In genomic region chr13:75353786-75354193, GRCh38 we compare ENCODE assay signal across 16 cellular contexts.
A peak's percentile ranks its signal among the peaks of the same experiment; 100 is the strongest.
DNase-seq lines count a peak whose midpoint lies in the region; ATAC-seq, FAIRE-seq and TF ChIP-seq lines count a peak whose summit lies in the region.
"Had no signal": no experiment of that assay in that cellular context is flagged by ENCODE, and none has a peak within 500 bp of the region (broad histone marks: within the 10 kb centered on the region; RNA-seq: fewer than 3 reads in every experiment).

No MANE protein-coding gene starts in this region.

- 25% methylated on average over 6 of the region's 6 CpGs for WGBS in GM12878 (ENCODE audit: insufficient coverage, insufficient replicate concordance, low lambda C conversion rate, missing lambda C conversion rate)

- no peaks in the 10 kb centered on the region for H3K27me3 ChIP-seq in GM12878 (replicated peaks in 1 of 2; ENCODE audit: control insufficient read depth in 2 of 2, insufficient read depth in 2 of 2, low read length in 1 of 2)
- H3K27me3 ChIP-seq: pancreas had no signal

- no peaks in the 10 kb centered on the region for H4K20me1 ChIP-seq in GM12878 (ENCODE audit: control insufficient read depth, insufficient read depth)

- no peaks in the 10 kb centered on the region for H3K4me1 ChIP-seq in GM12878 (ENCODE audit: control insufficient read depth, insufficient read depth, low read length)
- H3K4me1 ChIP-seq: pancreas had no signal

- H2AFZ ChIP-seq in GM12878 (ENCODE audit: control insufficient read depth, low read depth, low read length): no peak overlapping the region
- H2AFZ ChIP-seq: PC-9 had no signal

- H3K4me3 ChIP-seq in AG10803 (ENCODE audit: low read length): no peak overlapping the region
- no peak overlapping the region for H3K4me3 ChIP-seq in GM12878
- H3K4me3 ChIP-seq: pancreas, PC-9 had no signal

- no peaks in the 10 kb centered on the region; the same call in 1 of the 3 replicates for H3K9me3 ChIP-seq in GM12878 (replicated peaks; ENCODE audit: control insufficient read depth, insufficient read depth, low read length)
- H3K9me3 ChIP-seq: pancreas had no signal

- POLR2A ChIA-PET in GM12878 (lab: Charles Lee): no interaction called here
- POLR2A ChIA-PET in GM10248 (lab: Yijun Ruan, JAX): no interaction called here

- TF ChIP-seq RAD21 in GM12878 (IDR thresholded peaks at IDR 0.05; ENCODE audit: insufficient read depth, low read depth, low read length): no peak

- TF ChIP-seq CTCF in AG10803 (conservative IDR thresholded peaks at IDR 0.05; ENCODE audit: low read length): no peak
- no peak for TF ChIP-seq CTCF in GM12878 (IDR thresholded peaks at IDR 0.05 in 2 of 3, conservative IDR thresholded peaks at IDR 0.05 in 1 of 3; ENCODE audit: control insufficient read depth in 2 of 3, extremely low read depth in 1 of 3, insufficient read depth in 1 of 3, low read depth in 3 of 3, low read length in 3 of 3)
- TF ChIP-seq CTCF in GM10248 (IDR thresholded peaks at IDR 0.05; ENCODE audit: control extremely low read depth, extremely low read depth, low read depth, missing control alignments): no peak

- BruUV-seq in GM12878 (replicated peaks; lab: Mats Ljungman, UMichigan): no TSS peak

- H3K36me3 ChIP-seq in GM12878 (ENCODE audit: control insufficient read depth in 2 of 2, insufficient read depth in 2 of 2, low read length in 1 of 2): peaks cover 0 to 2% of the 10 kb centered on the region in 2 experiments; a peak in 1 of 4 replicates
- H3K36me3 ChIP-seq: pancreas had no signal

- H3K4me2 ChIP-seq in GM12878 (ENCODE audit: control insufficient read depth, insufficient read depth): no peak overlapping the region
- H3K4me2 ChIP-seq: PC-9 had no signal

- RAD21 ChIA-PET in GM12878 (lab: Charles Lee; ENCODE audit: unreplicated experiment): interaction anchor here (2.6 kb wide), 1 partner anchor 13 kb away, joined by 6 read pairs; no protein-coding TSS in a partner anchor

- intact Hi-C loops in GM12878 (cut with micrococcal nuclease; ENCODE audit: unreplicated experiment): no loop called here
- intact Hi-C loops in posterior cingulate gyrus (cut with DNase I): no loop called here

- CTCF ChIA-PET in GM12878 (lab: Yijun Ruan, JAX): interaction anchor here (1.7 kb wide), 1 partner anchor 42 kb away, joined by 3 read pairs; no protein-coding TSS in a partner anchor
- CTCF ChIA-PET in GM10248 (lab: Yijun Ruan, JAX): no interaction called here

- ATAC-seq in GM19035 (IDR thresholded peaks at IDR 0.05; ENCODE audit: unreplicated experiment) (peak; percentile 59), HG02973 (IDR thresholded peaks at IDR 0.05; ENCODE audit: unreplicated experiment) (peak; percentile 55), GM12878 (peak; percentile 72)
- ATAC-seq: left lobe of liver, pancreas had no signal

- H3K9ac ChIP-seq in GM12878 (ENCODE audit: control insufficient read depth, insufficient read depth, low read length): no peak overlapping the region

- peak; percentile 77 for FAIRE-seq in GM12878 (lab: Jason Lieb, UNC)
- FAIRE-seq: pancreas, urothelium cell line had no signal

- H3K79me2 ChIP-seq in GM12878 (ENCODE audit: control insufficient read depth, insufficient read depth, low read length): no peaks in the 10 kb centered on the region

- SMC1A ChIA-PET in GM12878 (lab: Charles Lee; ENCODE audit: uncharacterized antibody, unreplicated experiment): interaction anchor here (0.9 to 1.2 kb wide), 2 partner anchors 12 to 27 kb away, joined by 3 to 4 read pairs; no protein-coding TSS in a partner anchor

- TF ChIP-seq EP300 in GM12878 (IDR thresholded peaks at IDR 0.05; ENCODE audit: borderline replicate concordance in 1 of 2, control insufficient read depth in 1 of 2, low read depth in 2 of 2, low read length in 2 of 2): no peak

- no peak overlapping the region for H3K27ac ChIP-seq in GM12878 (ENCODE audit: control insufficient read depth, insufficient read depth)
- H3K27ac ChIP-seq: pancreas, PC-9 had no signal

- in situ Hi-C loops in GM12878 (cut with MboI): no loop called here

- TF ChIP-seq POLR2A in GM12878 (IDR thresholded peaks at IDR 0.05; ENCODE audit: low read depth, low read length): no peak

- DNase-seq in AG10803 (ENCODE audit: low read depth) (peak; percentile 80), GM12878 (ENCODE audit: low read depth, low spot score) (no peak), SIG-M5 (lab: John Stamatoyannopoulos, UW) (no peak), GM10248 (ENCODE audit: extremely low spot score) (no peak), posterior cingulate gyrus (no peak), DMS114 treated with DMSO at 0.1 percent for 48 hours (lab: John Stamatoyannopoulos, UW; ENCODE audit: unreplicated experiment) (no peak)
- DNase-seq: cerebellar nuclear complex, foreskin fibroblast, NCI-H187, pancreas, PC-9, T1000 had no signal

TF ChIP-seq in GM12878, 131 proteins besides CTCF, POLR2A, EP300 and RAD21:
- TF ChIP-seq NR2F1 (conservative IDR thresholded peaks at IDR 0.05) (peak; percentile 82), DPF2 (IDR thresholded peaks at IDR 0.05) (0 out of 2 replicates have a peak, but pooled peaks have one; percentile 31), CBFB (IDR thresholded peaks at IDR 0.05; ENCODE audit: low read depth) (0 out of 2 replicates have a peak, but pooled peaks have one; percentile 60), ETV6 (conservative IDR thresholded peaks at IDR 0.05 in 1 of 2, IDR thresholded peaks at IDR 0.05 in 1 of 2; ENCODE audit: borderline replicate concordance in 1 of 2, low read depth in 1 of 2) (peak in 1 of 2 experiments; percentile 60; a peak in 2 of 4 replicates), KDM1A (IDR thresholded peaks at IDR 0.05; ENCODE audit: borderline replicate concordance) (no peak), HSF1 (IDR thresholded peaks at IDR 0.05; ENCODE audit: low read depth, low read length) (no peak), IKZF1 (conservative IDR thresholded peaks at IDR 0.05) (0 out of 2 replicates have a peak, but pooled peaks have one; percentile 22), POLR2AphosphoS5 (IDR thresholded peaks at IDR 0.05; ENCODE audit: low read length) (no peak), SRF (IDR thresholded peaks at IDR 0.05; ENCODE audit: low read depth in 2 of 2, low read length in 2 of 2) (0 out of 4 replicates have a peak, but pooled peaks of 1 of the 2 experiments have one; percentile 29), BHLHE40 (IDR thresholded peaks at IDR 0.05; ENCODE audit: borderline replicate concordance in 1 of 2, low read depth in 2 of 2, low read length in 1 of 2) (peak; percentile 46 to 77; a peak in 2 of 4 replicates), NFIC (IDR thresholded peaks at IDR 0.05; ENCODE audit: low read depth, low read length) (peak; percentile 50), CREM (IDR thresholded peaks at IDR 0.05; ENCODE audit: low read depth) (peak; percentile 31; the same call in 1 of the 2 replicates), RUNX3 (IDR thresholded peaks at IDR 0.05; ENCODE audit: low read length) (peak; percentile 88)
- TF ChIP-seq, protein P1, sequence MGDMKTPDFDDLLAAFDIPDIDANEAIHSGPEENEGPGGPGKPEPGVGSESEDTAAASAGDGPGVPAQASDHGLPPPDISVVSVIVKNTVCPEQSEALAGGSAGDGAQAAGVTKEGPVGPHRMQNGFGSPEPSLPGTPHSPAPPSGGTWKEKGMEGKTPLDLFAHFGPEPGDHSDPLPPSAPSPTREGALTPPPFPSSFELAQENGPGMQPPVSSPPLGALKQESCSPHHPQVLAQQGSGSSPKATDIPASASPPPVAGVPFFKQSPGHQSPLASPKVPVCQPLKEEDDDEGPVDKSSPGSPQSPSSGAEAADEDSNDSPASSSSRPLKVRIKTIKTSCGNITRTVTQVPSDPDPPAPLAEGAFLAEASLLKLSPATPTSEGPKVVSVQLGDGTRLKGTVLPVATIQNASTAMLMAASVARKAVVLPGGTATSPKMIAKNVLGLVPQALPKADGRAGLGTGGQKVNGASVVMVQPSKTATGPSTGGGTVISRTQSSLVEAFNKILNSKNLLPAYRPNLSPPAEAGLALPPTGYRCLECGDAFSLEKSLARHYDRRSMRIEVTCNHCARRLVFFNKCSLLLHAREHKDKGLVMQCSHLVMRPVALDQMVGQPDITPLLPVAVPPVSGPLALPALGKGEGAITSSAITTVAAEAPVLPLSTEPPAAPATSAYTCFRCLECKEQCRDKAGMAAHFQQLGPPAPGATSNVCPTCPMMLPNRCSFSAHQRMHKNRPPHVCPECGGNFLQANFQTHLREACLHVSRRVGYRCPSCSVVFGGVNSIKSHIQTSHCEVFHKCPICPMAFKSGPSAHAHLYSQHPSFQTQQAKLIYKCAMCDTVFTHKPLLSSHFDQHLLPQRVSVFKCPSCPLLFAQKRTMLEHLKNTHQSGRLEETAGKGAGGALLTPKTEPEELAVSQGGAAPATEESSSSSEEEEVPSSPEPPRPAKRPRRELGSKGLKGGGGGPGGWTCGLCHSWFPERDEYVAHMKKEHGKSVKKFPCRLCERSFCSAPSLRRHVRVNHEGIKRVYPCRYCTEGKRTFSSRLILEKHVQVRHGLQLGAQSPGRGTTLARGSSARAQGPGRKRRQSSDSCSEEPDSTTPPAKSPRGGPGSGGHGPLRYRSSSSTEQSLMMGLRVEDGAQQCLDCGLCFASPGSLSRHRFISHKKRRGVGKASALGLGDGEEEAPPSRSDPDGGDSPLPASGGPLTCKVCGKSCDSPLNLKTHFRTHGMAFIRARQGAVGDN (IDR thresholded peaks at IDR 0.05): peak; percentile 76
